Comparison of ENCODE assay signal across 22 cellular contexts in genomic region chr18:61714421-61714820, GRCh38.
"Had no signal": no experiment of that assay in that cellular context is flagged by ENCODE, and none has a peak within 500 bp of the region (broad histone marks: within the 10 kb centered on the region; RNA-seq: fewer than 3 reads in every experiment).

No MANE protein-coding gene starts in this region.

- DNase-seq: dorsolateral prefrontal cortex; effector CD4-positive, alpha-beta T cell; head of caudate nucleus; left lung; mesenchymal stem cell; midbrain; naive thymus-derived CD8-positive, alpha-beta T cell; nephron progenitor cell; nucleus accumbens; posterior cingulate gyrus; psoas muscle; right cardiac atrium; sigmoid colon; stimulated activated CD4-positive, alpha-beta T cell treated with anti-CD3 and anti-CD28 coated beads, Interleukin-2, amount 100 ng/mL, for 24 hours; stimulated activated CD4-positive, alpha-beta T cell treated with anti-CD3 and anti-CD28 coated beads, Interleukin-4, amount 100 ng/mL, for 24 hours; stimulated activated naive CD4-positive, alpha-beta T cell treated with Interleukin-2 at 50 U/mL for 16 hours; stomach; thyroid gland had no signal

- H3K9me3 ChIP-seq: left lung, psoas muscle, sigmoid colon, stomach, thyroid gland had no signal

- H3K4me3 Mint-ChIP-seq: naive thymus-derived CD8-positive, alpha-beta T cell; nephron progenitor cell; stimulated activated effector memory CD8-positive, alpha-beta T cell treated with anti-CD3 and anti-CD28 coated beads, Interleukin-12 subunit alpha, Interleukin-12 subunit beta, amount 100 ng/mL, for 72 hours; type B pancreatic cell had no signal

- H3K27ac Mint-ChIP-seq: naive thymus-derived CD8-positive, alpha-beta T cell; nephron progenitor cell; stimulated activated effector memory CD8-positive, alpha-beta T cell treated with anti-CD3 and anti-CD28 coated beads, Interleukin-12 subunit alpha, Interleukin-12 subunit beta, amount 100 ng/mL, for 72 hours; type B pancreatic cell had no signal

- H3K4me1 ChIP-seq: left lung, psoas muscle, sigmoid colon, stomach, thyroid gland had no signal

- H3K9me3 Mint-ChIP-seq: nephron progenitor cell; stimulated activated effector memory CD8-positive, alpha-beta T cell treated with anti-CD3 and anti-CD28 coated beads, Interleukin-12 subunit alpha, Interleukin-12 subunit beta, amount 100 ng/mL, for 72 hours; type B pancreatic cell had no signal

- H3K36me3 Mint-ChIP-seq: naive thymus-derived CD8-positive, alpha-beta T cell; stimulated activated effector memory CD8-positive, alpha-beta T cell treated with anti-CD3 and anti-CD28 coated beads, Interleukin-12 subunit alpha, Interleukin-12 subunit beta, amount 100 ng/mL, for 72 hours; type B pancreatic cell had no signal

- H3K27me3 Mint-ChIP-seq: type B pancreatic cell had no signal

- H3K4me3 ChIP-seq: dorsolateral prefrontal cortex, left lung, psoas muscle, sigmoid colon, stomach, thyroid gland had no signal

- H3K36me3 ChIP-seq: left lung, sigmoid colon, stomach, thyroid gland had no signal

- H3K27ac ChIP-seq: dorsolateral prefrontal cortex, left lung, psoas muscle, sigmoid colon, stomach, thyroid gland had no signal

- FAIRE-seq: frontal cortex, keratinocyte had no signal

- ATAC-seq: left lung; naive thymus-derived CD8-positive, alpha-beta T cell; psoas muscle; right cardiac atrium; stimulated activated effector memory CD8-positive, alpha-beta T cell treated with anti-CD3 and anti-CD28 coated beads, Interleukin-12 subunit alpha, Interleukin-12 subunit beta, amount 100 ng/mL, for 72 hours had no signal

- H3K27me3 ChIP-seq: left lung, sigmoid colon, stomach, thyroid gland had no signal

- H3K4me1 Mint-ChIP-seq: naive thymus-derived CD8-positive, alpha-beta T cell; nephron progenitor cell; stimulated activated effector memory CD8-positive, alpha-beta T cell treated with anti-CD3 and anti-CD28 coated beads, Interleukin-12 subunit alpha, Interleukin-12 subunit beta, amount 100 ng/mL, for 72 hours had no signal
